ENCODE assay signal across 34 cellular contexts in genomic region chr12:62814243-62814642, GRCh38.
"Had no signal": no experiment of that assay in that cellular context is flagged by ENCODE, and none has a peak within 500 bp of the region (broad histone marks: within the 10 kb centered on the region; RNA-seq: fewer than 3 reads in every experiment).

No MANE protein-coding gene starts in this region.

- ATAC-seq: activated CD4-positive, alpha-beta T cell treated with anti-CD3 and anti-CD28 coated beads for 36 hours; activated CD4-positive, CD25-positive, alpha-beta regulatory T cell treated with anti-CD3 and anti-CD28 coated beads, Interleukin-2, amount 50 U/mL, for 24 hours; activated CD8-positive, alpha-beta memory T cell treated with anti-CD3 and anti-CD28 coated beads, Interleukin-2, amount 10 ng/mL, durations not matched to agents 7 days and 5 days; activated CD8-positive, alpha-beta T cell treated with anti-CD3 and anti-CD28 coated beads, Interleukin-2, amount 10 ng/mL, durations not matched to agents 7 days and 5 days; activated naive CD8-positive, alpha-beta T cell treated with anti-CD3 and anti-CD28 coated beads, Interleukin-2, amount 50 U/mL, for 24 hours had no signal

- H3K36me3 Mint-ChIP-seq: activated CD8-positive, alpha-beta memory T cell treated with anti-CD3 and anti-CD28 coated beads, Interleukin-2, amount 10 ng/mL, durations not matched to agents 7 days and 5 days; activated naive CD4-positive, alpha-beta T cell treated with anti-CD3 and anti-CD28 coated beads, Interleukin-2, amount 10 ng/mL, durations not matched to agents 7 days and 5 days; activated naive CD4-positive, alpha-beta T cell treated with anti-CD3 and anti-CD28 coated beads, Interleukin-2, amount 50 U/mL, for 24 hours; activated naive CD8-positive, alpha-beta T cell; activated naive CD8-positive, alpha-beta T cell treated with anti-CD3 and anti-CD28 coated beads, Interleukin-2, amount 10 ng/mL, durations not matched to agents 7 days and 5 days; brain had no signal

- H3K27me3 ChIP-seq: ascending aorta, breast epithelium had no signal

- H3K27ac ChIP-seq: ascending aorta, breast epithelium, VCaP had no signal

- H3K27ac Mint-ChIP-seq: activated CD4-positive, alpha-beta memory T cell treated with anti-CD3 and anti-CD28 coated beads, Interleukin-2, amount 10 ng/mL, durations not matched to agents 7 days and 5 days; activated CD4-positive, alpha-beta T cell treated with anti-CD3 and anti-CD28 coated beads for 36 hours; activated CD4-positive, alpha-beta T cell treated with anti-CD3 and anti-CD28 coated beads, Interleukin-2, amount 10 ng/mL, durations not matched to agents 7 days and 5 days; activated CD8-positive, alpha-beta memory T cell treated with anti-CD3 and anti-CD28 coated beads, Interleukin-2, amount 10 ng/mL, durations not matched to agents 7 days and 5 days; activated CD8-positive, alpha-beta T cell treated with anti-CD3 and anti-CD28 coated beads, Interleukin-2, amount 10 ng/mL, durations not matched to agents 7 days and 5 days; activated naive CD4-positive, alpha-beta T cell treated with anti-CD3 and anti-CD28 coated beads, Interleukin-2, amount 10 ng/mL, durations not matched to agents 7 days and 5 days; activated naive CD4-positive, alpha-beta T cell treated with anti-CD3 and anti-CD28 coated beads, Interleukin-2, amount 50 U/mL, for 24 hours; activated naive CD8-positive, alpha-beta T cell; activated naive CD8-positive, alpha-beta T cell treated with anti-CD3 and anti-CD28 coated beads, Interleukin-2, amount 10 ng/mL, durations not matched to agents 7 days and 5 days; activated naive CD8-positive, alpha-beta T cell treated with anti-CD3 and anti-CD28 coated beads, Interleukin-2, amount 50 U/mL, for 24 hours; activated T-cell treated with anti-CD3 and anti-CD28 coated beads, Interleukin-2, amount 50 U/mL, for 24 hours; activated T-helper 2 cell treated with anti-CD3 and anti-CD28 coated beads, Interferon-gamma antibody, Interleukin-2, Interleukin-4, amounts not matched to agents 10 μg/mL and 5 μg/mL and 100 μg/mL, durations not matched to agents 14 hours and 24 hours and 36 hours; brain; T-helper 2 cell treated with Interferon-gamma antibody and Interleukin-4, amounts not matched to agents 5 μg/mL and 100 μg/mL, for 36 hours had no signal

- H3K4me3 Mint-ChIP-seq: activated CD4-positive, alpha-beta memory T cell treated with anti-CD3 and anti-CD28 coated beads, Interleukin-2, amount 10 ng/mL, durations not matched to agents 7 days and 5 days; activated CD4-positive, alpha-beta T cell treated with anti-CD3 and anti-CD28 coated beads for 36 hours; activated CD4-positive, alpha-beta T cell treated with anti-CD3 and anti-CD28 coated beads, Interleukin-2, amount 10 ng/mL, durations not matched to agents 7 days and 5 days; activated CD8-positive, alpha-beta memory T cell treated with anti-CD3 and anti-CD28 coated beads, Interleukin-2, amount 10 ng/mL, durations not matched to agents 7 days and 5 days; activated CD8-positive, alpha-beta T cell treated with anti-CD3 and anti-CD28 coated beads, Interleukin-2, amount 10 ng/mL, durations not matched to agents 7 days and 5 days; activated naive CD4-positive, alpha-beta T cell treated with anti-CD3 and anti-CD28 coated beads, Interleukin-2, amount 10 ng/mL, durations not matched to agents 7 days and 5 days; activated naive CD4-positive, alpha-beta T cell treated with anti-CD3 and anti-CD28 coated beads, Interleukin-2, amount 50 U/mL, for 24 hours; activated naive CD8-positive, alpha-beta T cell; activated naive CD8-positive, alpha-beta T cell treated with anti-CD3 and anti-CD28 coated beads, Interleukin-2, amount 10 ng/mL, durations not matched to agents 7 days and 5 days; activated naive CD8-positive, alpha-beta T cell treated with anti-CD3 and anti-CD28 coated beads, Interleukin-2, amount 50 U/mL, for 24 hours; activated T-cell treated with anti-CD3 and anti-CD28 coated beads, Interleukin-2, amount 50 U/mL, for 24 hours; brain; T-helper 2 cell treated with Interferon-gamma antibody and Interleukin-4, amounts not matched to agents 5 μg/mL and 100 μg/mL, for 36 hours had no signal

- H3K9me3 ChIP-seq: ascending aorta, breast epithelium had no signal

- H3K4me3 ChIP-seq: ascending aorta, breast epithelium had no signal

- H3K4me1 ChIP-seq: breast epithelium had no signal

- H3K9me3 Mint-ChIP-seq: activated CD4-positive, alpha-beta memory T cell treated with anti-CD3 and anti-CD28 coated beads, Interleukin-2, amount 10 ng/mL, durations not matched to agents 7 days and 5 days; activated CD4-positive, alpha-beta T cell treated with anti-CD3 and anti-CD28 coated beads, Interleukin-2, amount 10 ng/mL, durations not matched to agents 7 days and 5 days; activated naive CD4-positive, alpha-beta T cell treated with anti-CD3 and anti-CD28 coated beads, Interleukin-2, amount 10 ng/mL, durations not matched to agents 7 days and 5 days; activated naive CD4-positive, alpha-beta T cell treated with anti-CD3 and anti-CD28 coated beads, Interleukin-2, amount 50 U/mL, for 24 hours; activated naive CD8-positive, alpha-beta T cell treated with anti-CD3 and anti-CD28 coated beads, Interleukin-2, amount 10 ng/mL, durations not matched to agents 7 days and 5 days; activated naive CD8-positive, alpha-beta T cell treated with anti-CD3 and anti-CD28 coated beads, Interleukin-2, amount 50 U/mL, for 24 hours; activated T-cell treated with anti-CD3 and anti-CD28 coated beads, Interleukin-2, amount 50 U/mL, for 24 hours; activated T-helper 2 cell treated with anti-CD3 and anti-CD28 coated beads, Interferon-gamma antibody, Interleukin-2, Interleukin-4, amounts not matched to agents 10 μg/mL and 5 μg/mL and 100 μg/mL, durations not matched to agents 14 hours and 24 hours and 36 hours; brain; T-helper 2 cell treated with Interferon-gamma antibody and Interleukin-4, amounts not matched to agents 5 μg/mL and 100 μg/mL, for 36 hours had no signal

- FAIRE-seq: TTC549 had no signal

- H3K36me3 ChIP-seq: ascending aorta, breast epithelium had no signal

- H3K27me3 Mint-ChIP-seq: brain had no signal

- DNase-seq: activated CD4-positive, alpha-beta memory T cell treated with anti-CD3 and anti-CD28 coated beads, Interleukin-2, amount 10 ng/mL, durations not matched to agents 7 days and 5 days; activated CD4-positive, alpha-beta T cell treated with anti-CD3 and anti-CD28 coated beads for 1 hour; activated CD4-positive, alpha-beta T cell treated with anti-CD3 and anti-CD28 coated beads for 36 hours; activated CD4-positive, alpha-beta T cell treated with anti-CD3 and anti-CD28 coated beads for 48 hours; activated CD4-positive, alpha-beta T cell treated with anti-CD3 and anti-CD28 coated beads, Interleukin-2, amount 10 ng/mL, durations not matched to agents 7 days and 5 days; activated CD4-positive, alpha-beta T cell treated with anti-CD3 and anti-CD28 coated beads, Interleukin-2, amount 50 U/mL, for 48 hours; activated CD4-positive, CD25-positive, alpha-beta regulatory T cell; activated CD8-positive, alpha-beta memory T cell treated with anti-CD3 and anti-CD28 coated beads for 24 hours; activated CD8-positive, alpha-beta memory T cell treated with anti-CD3 and anti-CD28 coated beads, Interleukin-2, amount 10 ng/mL, durations not matched to agents 7 days and 5 days; activated CD8-positive, alpha-beta memory T cell treated with anti-CD3 and anti-CD28 coated beads, Interleukin-2, amount 50 U/mL, for 48 hours; activated CD8-positive, alpha-beta T cell treated with anti-CD3 and anti-CD28 coated beads, Interleukin-2, amount 10 ng/mL, durations not matched to agents 7 days and 5 days; activated effector memory CD4-positive, alpha-beta T cell treated with Interleukin-2 at 50 U/mL for 16 hours; activated gamma-delta T cell; activated naive CD4-positive, alpha-beta T cell treated with anti-CD3 and anti-CD28 coated beads, Interleukin-2, amount 10 ng/mL, durations not matched to agents 7 days and 5 days; activated naive CD4-positive, alpha-beta T cell treated with Interleukin-2 at 50 U/mL for 16 hours; activated naive CD8-positive, alpha-beta T cell treated with anti-CD3 and anti-CD28 coated beads, Interleukin-2, amount 10 ng/mL, durations not matched to agents 7 days and 5 days; activated naive CD8-positive, alpha-beta T cell treated with anti-CD3 and anti-CD28 coated beads, Interleukin-2, amount 50 U/mL, for 24 hours; activated T-cell treated with anti-CD3 and anti-CD28 coated beads, Interleukin-2, amount 50 U/mL, for 24 hours; activated T-cell treated with anti-CD3 and anti-CD28 coated beads, Interleukin-2, amount 50 U/mL, for 48 hours; amygdala; anterior cingulate cortex; central memory CD4-positive, alpha-beta T cell; T-helper 2 cell; T-helper 9 cell had no signal
